In the genomic region with DNA sequence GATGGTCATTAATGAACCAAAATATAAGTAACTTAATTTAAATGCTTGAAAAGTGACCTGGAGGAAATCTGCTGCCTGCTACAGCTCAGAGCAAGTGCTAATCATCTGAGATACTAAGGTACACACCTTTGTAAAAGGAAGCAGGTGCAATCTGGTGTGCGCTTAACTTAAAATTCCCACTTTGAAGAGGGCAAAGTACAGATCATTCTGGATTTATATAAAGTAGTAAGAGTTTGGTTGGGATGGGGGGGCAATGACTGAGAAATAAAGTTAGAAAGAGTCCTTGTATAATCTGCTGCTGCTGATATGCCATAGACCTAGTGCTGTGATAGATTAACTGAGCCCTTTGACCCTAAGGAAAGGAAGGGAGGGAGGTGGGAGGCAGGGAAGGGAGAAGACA, we compare ENCODE assay signal across 26 cellular contexts.
"Had no signal": no experiment of that assay in that cellular context is flagged by ENCODE, and none has a peak within 500 bp of the region (broad histone marks: within the 10 kb centered on the region; RNA-seq: fewer than 3 reads in every experiment).

No MANE protein-coding gene starts in this region.

- H3K4me1 ChIP-seq: adrenal gland, body of pancreas, esophagus squamous epithelium had no signal

- ATAC-seq: activated CD4-positive, alpha-beta T cell treated with anti-CD3 and anti-CD28 coated beads for 36 hours; activated CD8-positive, alpha-beta T cell treated with anti-CD3 and anti-CD28 coated beads for 36 hours; activated naive CD8-positive, alpha-beta T cell treated with anti-CD3 and anti-CD28 coated beads, Interleukin-2, amount 50 U/mL, for 24 hours; body of pancreas had no signal

- H3K27me3 ChIP-seq: adrenal gland, body of pancreas, esophagus squamous epithelium had no signal

- H3K27ac ChIP-seq: adrenal gland, epithelial cell of prostate, esophagus squamous epithelium had no signal

- H3K36me3 ChIP-seq: adrenal gland, esophagus squamous epithelium had no signal

- DNase-seq: activated CD4-positive, alpha-beta T cell treated with anti-CD3 and anti-CD28 coated beads for 36 hours; activated CD4-positive, alpha-beta T cell treated with anti-CD3 and anti-CD28 coated beads, Interleukin-2, amount 50 U/mL, for 1 hour; activated CD4-positive, alpha-beta T cell treated with anti-CD3 and anti-CD28 coated beads, Interleukin-2, amount 50 U/mL, for 48 hours; activated CD4-positive, CD25-positive, alpha-beta regulatory T cell; activated CD4-positive, CD25-positive, alpha-beta regulatory T cell treated with anti-CD3 and anti-CD28 coated beads, Interleukin-2, amount 50 U/mL, for 72 hours; activated CD8-positive, alpha-beta memory T cell treated with anti-CD3 and anti-CD28 coated beads for 24 hours; activated CD8-positive, alpha-beta T cell treated with anti-CD3 and anti-CD28 coated beads for 36 hours; activated effector memory CD4-positive, alpha-beta T cell treated with anti-CD3 and anti-CD28 coated beads, Interleukin-2, amount 50 U/mL, for 16 hours; activated naive CD4-positive, alpha-beta T cell treated with anti-CD3 and anti-CD28 coated beads for 36 hours; activated naive CD8-positive, alpha-beta T cell treated with anti-CD3 and anti-CD28 coated beads for 36 hours; activated naive CD8-positive, alpha-beta T cell treated with anti-CD3 and anti-CD28 coated beads, Interleukin-2, amount 50 U/mL, for 24 hours; activated T-cell treated with anti-CD3 and anti-CD28 coated beads, Interleukin-2, amount 50 U/mL, for 1 hour; activated T-cell treated with anti-CD3 and anti-CD28 coated beads, Interleukin-2, amount 50 U/mL, for 48 hours; adrenal gland; amygdala; aorta; caudate nucleus; effector CD8-positive, alpha-beta T cell; esophagus squamous epithelium; foreskin melanocyte; T-helper 2 cell had no signal

- H3K9me3 ChIP-seq: adrenal gland, body of pancreas, esophagus squamous epithelium had no signal

- FAIRE-seq: colon, endometrium, endothelial cell of umbilical vein had no signal

- H3K4me3 ChIP-seq: adrenal gland, body of pancreas, esophagus squamous epithelium had no signal
